ENCODE assay signal across 31 cellular contexts in the genomic region with DNA sequence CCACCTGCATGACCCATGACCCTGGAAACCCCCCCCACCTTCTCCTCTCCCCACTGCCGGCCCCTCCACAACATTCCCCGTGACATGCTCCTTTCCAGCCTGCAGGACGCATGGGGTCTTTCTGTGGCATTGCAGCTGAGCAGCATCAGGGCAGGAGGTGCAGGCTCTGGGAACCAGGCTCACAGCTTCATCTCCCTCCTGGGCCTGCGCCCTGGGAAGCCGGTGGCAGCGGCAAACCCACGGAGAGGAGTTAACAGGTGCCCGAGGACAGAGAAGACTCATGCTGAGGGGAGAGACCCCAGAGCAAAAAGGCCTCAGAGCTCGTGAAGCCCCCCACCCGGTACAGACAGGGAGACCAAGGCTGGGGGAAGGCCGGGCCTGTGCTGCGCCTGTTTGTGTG.
"Had no signal": no experiment of that assay in that cellular context is flagged by ENCODE, and none has a peak within 500 bp of the region (broad histone marks: within the 10 kb centered on the region; RNA-seq: fewer than 3 reads in every experiment).

No MANE protein-coding gene starts in this region.

- H3K27ac ChIP-seq: adrenal gland, ascending aorta, body of pancreas, brain microvascular endothelial cell, breast epithelium, cardiac muscle cell had no signal

- H3K4me1 ChIP-seq: adrenal gland, ascending aorta, body of pancreas, breast epithelium had no signal

- H3K27me3 ChIP-seq: adrenal gland, ascending aorta, body of pancreas, brain microvascular endothelial cell, breast epithelium had no signal

- H3K9me3 ChIP-seq: adrenal gland, ascending aorta, body of pancreas, breast epithelium had no signal

- ATAC-seq: activated T-cell treated with anti-CD3 and anti-CD28 coated beads, Interleukin-2, amount 50 U/mL, for 4 hours; activated T-cell treated with anti-CD3 and anti-CD28 coated beads, Interleukin-2, amount 50 U/mL, for 72 hours; activated T-helper 17 cell treated with anti-CD3 and anti-CD28 coated beads, Interleukin-2, amount 50 U/mL, for 72 hours; body of pancreas had no signal

- FAIRE-seq: astrocyte had no signal

- H3K36me3 ChIP-seq: adrenal gland, ascending aorta, brain microvascular endothelial cell, breast epithelium, cardiac muscle cell had no signal

- H3K4me3 ChIP-seq: adrenal gland, ascending aorta, body of pancreas, breast epithelium, cardiac muscle cell had no signal

- DNase-seq: activated effector memory CD4-positive, alpha-beta T cell treated with anti-CD3 and anti-CD28 coated beads, Interleukin-2, amount 50 U/mL, for 16 hours; activated effector memory CD4-positive, alpha-beta T cell treated with Interleukin-2 at 50 U/mL for 16 hours; activated gamma-delta T cell; activated gamma-delta T cell treated with Interleukin-2 at 50 U/mL for 16 hours; activated naive CD4-positive, alpha-beta T cell; activated naive CD4-positive, alpha-beta T cell treated with anti-CD3 and anti-CD28 coated beads for 36 hours; activated naive CD4-positive, alpha-beta T cell treated with anti-CD3 and anti-CD28 coated beads, Interleukin-2, amount 10 ng/mL, durations not matched to agents 7 days and 5 days; activated naive CD4-positive, alpha-beta T cell treated with anti-CD3 and anti-CD28 coated beads, Interleukin-2, amount 50 U/mL, for 16 hours; activated naive CD4-positive, alpha-beta T cell treated with Interleukin-2 at 50 U/mL for 16 hours; activated naive CD8-positive, alpha-beta T cell treated with anti-CD3 and anti-CD28 coated beads for 36 hours; activated naive CD8-positive, alpha-beta T cell treated with anti-CD3 and anti-CD28 coated beads, Interleukin-2, amount 10 ng/mL, durations not matched to agents 7 days and 5 days; activated naive CD8-positive, alpha-beta T cell treated with anti-CD3 and anti-CD28 coated beads, Interleukin-2, amount 50 U/mL, for 24 hours; activated T-cell treated with anti-CD3 and anti-CD28 coated beads, Interleukin-2, amount 50 U/mL, for 24 hours; activated T-cell treated with anti-CD3 and anti-CD28 coated beads, Interleukin-2, amount 50 U/mL, for 4 hours; activated T-cell treated with anti-CD3 and anti-CD28 coated beads, Interleukin-2, amount 50 U/mL, for 48 hours; activated T-cell treated with anti-CD3 and anti-CD28 coated beads, Interleukin-2, amount 50 U/mL, for 72 hours; adrenal gland; amniotic stem cell; amygdala; anterior cingulate cortex; aorta; body of pancreas; brain microvascular endothelial cell; caudate nucleus; central memory CD4-positive, alpha-beta T cell; cerebellar nuclear complex had no signal
